In genomic region chr2:38713311-38713710, GRCh38 we compare ENCODE assay signal across 14 cellular contexts. TPM values are rescaled to one million over a fixed set of nuclear protein-coding genes. Genes with fewer than 3 reads are reported as not detected.
DNase-seq lines count a peak whose midpoint lies in the region; ATAC-seq and TF ChIP-seq lines count a peak whose summit lies in the region.
"Had no signal": no experiment of that assay in that cellular context is flagged by ENCODE, and none has a peak within 500 bp of the region (broad histone marks: within the 10 kb centered on the region; RNA-seq: fewer than 3 reads in every experiment).

No MANE protein-coding gene starts in this region.

- no peak for ATAC-seq in activated naive CD8-positive, alpha-beta T cell treated with anti-CD3 and anti-CD28 coated beads, Interleukin-2, amount 50 U/mL, for 24 hours
- no peak for ATAC-seq in activated T-helper 17 cell treated with anti-CD3 and anti-CD28 coated beads, Interleukin-2, amount 50 U/mL, for 72 hours (replicated peaks)
- no peak for ATAC-seq in HG02973 (IDR thresholded peaks at IDR 0.05; ENCODE audit: unreplicated experiment)
- ATAC-seq: GM23338 had no signal

- no peak for DNase-seq in T-helper 1 cell
- DNase-seq in activated naive CD8-positive, alpha-beta T cell treated with anti-CD3 and anti-CD28 coated beads, Interleukin-2, amount 50 U/mL, for 24 hours = no peak
- no peak for DNase-seq in activated naive CD8-positive, alpha-beta T cell treated with anti-CD3 and anti-CD28 coated beads for 36 hours
- DNase-seq in tibial artery = peak; percentile 4 to 38
- no peak for DNase-seq in stimulated activated naive CD4-positive, alpha-beta T cell treated with Interleukin-2 at 50 U/mL for 16 hours (lab: John Stamatoyannopoulos, UW)
- DNase-seq: NCI-H1105, NCI-H1694 treated with DMSO at 0.1 percent for 48 hours, NCI-H69, PC-9 had no signal

- H3K27ac Mint-ChIP-seq in T-helper 1 cell treated with Interleukin-12 subunit alpha and Interleukin-12 subunit beta and Interleukin-4 antibody, amounts not matched to agents 30 μg/mL and 1 μg/mL, for 36 hours = peak overlapping the region; percentile 41
- peak overlapping the region; percentile 20 for H3K27ac Mint-ChIP-seq in activated naive CD8-positive, alpha-beta T cell treated with anti-CD3 and anti-CD28 coated beads, Interleukin-2, amount 50 U/mL, for 24 hours
- no peak overlapping the region for H3K27ac Mint-ChIP-seq in activated naive CD8-positive, alpha-beta T cell treated with anti-CD3 and anti-CD28 coated beads for 36 hours
- peak overlapping the region; percentile 86 for H3K27ac Mint-ChIP-seq in activated T-helper 17 cell treated with anti-CD3 and anti-CD28 coated beads, Interleukin-2, amount 50 U/mL, for 72 hours
- H3K27ac Mint-ChIP-seq: GM23338 had no signal

- H3K27me3 ChIP-seq in tibial artery = no peaks in the 10 kb centered on the region
- H3K27me3 ChIP-seq: BLaER1 treated with 17β-estradiol and CSF1 and Interleukin-3, amounts not matched to agents 10 nM and 100 nM had no signal

- H3K27me3 Mint-ChIP-seq in T-helper 1 cell treated with Interleukin-12 subunit alpha and Interleukin-12 subunit beta and Interleukin-4 antibody, amounts not matched to agents 30 μg/mL and 1 μg/mL, for 36 hours (ENCODE audit: low read depth) = no peaks in the 10 kb centered on the region
- no peaks in the 10 kb centered on the region for H3K27me3 Mint-ChIP-seq in activated naive CD8-positive, alpha-beta T cell treated with anti-CD3 and anti-CD28 coated beads, Interleukin-2, amount 50 U/mL, for 24 hours
- no peaks in the 10 kb centered on the region for H3K27me3 Mint-ChIP-seq in activated naive CD8-positive, alpha-beta T cell treated with anti-CD3 and anti-CD28 coated beads for 36 hours
- H3K27me3 Mint-ChIP-seq in activated T-helper 17 cell treated with anti-CD3 and anti-CD28 coated beads, Interleukin-2, amount 50 U/mL, for 72 hours = no peaks in the 10 kb centered on the region

- H3K4me1 Mint-ChIP-seq in T-helper 1 cell treated with Interleukin-12 subunit alpha and Interleukin-12 subunit beta and Interleukin-4 antibody, amounts not matched to agents 30 μg/mL and 1 μg/mL, for 36 hours (ENCODE audit: low read depth) = peaks cover 55% of the 10 kb centered on the region
- peaks cover 60% of the 10 kb centered on the region for H3K4me1 Mint-ChIP-seq in activated naive CD8-positive, alpha-beta T cell treated with anti-CD3 and anti-CD28 coated beads, Interleukin-2, amount 50 U/mL, for 24 hours
- peaks cover 51% of the 10 kb centered on the region for H3K4me1 Mint-ChIP-seq in activated naive CD8-positive, alpha-beta T cell treated with anti-CD3 and anti-CD28 coated beads for 36 hours
- H3K4me1 Mint-ChIP-seq in activated T-helper 17 cell treated with anti-CD3 and anti-CD28 coated beads, Interleukin-2, amount 50 U/mL, for 72 hours = peaks cover 36% of the 10 kb centered on the region

- no peak for TF ChIP-seq CTCF in tibial artery (IDR thresholded peaks at IDR 0.05)

- H3K4me3 Mint-ChIP-seq in T-helper 1 cell treated with Interleukin-12 subunit alpha and Interleukin-12 subunit beta and Interleukin-4 antibody, amounts not matched to agents 30 μg/mL and 1 μg/mL, for 36 hours = no peak overlapping the region
- H3K4me3 Mint-ChIP-seq in activated naive CD8-positive, alpha-beta T cell treated with anti-CD3 and anti-CD28 coated beads, Interleukin-2, amount 50 U/mL, for 24 hours = no peak overlapping the region
- H3K4me3 Mint-ChIP-seq in activated naive CD8-positive, alpha-beta T cell treated with anti-CD3 and anti-CD28 coated beads for 36 hours = no peak overlapping the region
- H3K4me3 Mint-ChIP-seq in activated T-helper 17 cell treated with anti-CD3 and anti-CD28 coated beads, Interleukin-2, amount 50 U/mL, for 72 hours = peak overlapping the region; percentile 70
- H3K4me3 Mint-ChIP-seq: GM23338 had no signal

- H3K9me3 Mint-ChIP-seq in T-helper 1 cell treated with Interleukin-12 subunit alpha and Interleukin-12 subunit beta and Interleukin-4 antibody, amounts not matched to agents 30 μg/mL and 1 μg/mL, for 36 hours = peaks cover 5% of the 10 kb centered on the region
- peaks cover 5% of the 10 kb centered on the region for H3K9me3 Mint-ChIP-seq in activated naive CD8-positive, alpha-beta T cell treated with anti-CD3 and anti-CD28 coated beads, Interleukin-2, amount 50 U/mL, for 24 hours
- H3K9me3 Mint-ChIP-seq in activated naive CD8-positive, alpha-beta T cell treated with anti-CD3 and anti-CD28 coated beads for 36 hours = peaks cover 2% of the 10 kb centered on the region
- H3K9me3 Mint-ChIP-seq in activated T-helper 17 cell treated with anti-CD3 and anti-CD28 coated beads, Interleukin-2, amount 50 U/mL, for 72 hours = no peaks in the 10 kb centered on the region

- no peaks in the 10 kb centered on the region for H3K9me3 ChIP-seq in tibial artery

- peaks cover 48% of the 10 kb centered on the region for H3K36me3 Mint-ChIP-seq in T-helper 1 cell treated with Interleukin-12 subunit alpha and Interleukin-12 subunit beta and Interleukin-4 antibody, amounts not matched to agents 30 μg/mL and 1 μg/mL, for 36 hours (ENCODE audit: low read depth)
- H3K36me3 Mint-ChIP-seq in activated naive CD8-positive, alpha-beta T cell treated with anti-CD3 and anti-CD28 coated beads, Interleukin-2, amount 50 U/mL, for 24 hours (ENCODE audit: low read depth) = peaks cover 39% of the 10 kb centered on the region
- peaks cover 58% of the 10 kb centered on the region for H3K36me3 Mint-ChIP-seq in activated naive CD8-positive, alpha-beta T cell treated with anti-CD3 and anti-CD28 coated beads for 36 hours
- H3K36me3 Mint-ChIP-seq in activated T-helper 17 cell treated with anti-CD3 and anti-CD28 coated beads, Interleukin-2, amount 50 U/mL, for 72 hours (ENCODE audit: low read depth) = peaks cover 100% of the 10 kb centered on the region

- intact Hi-C loops in tibial artery (cut with DNase I; ENCODE audit: low total_unique reads) = no loop called here

- H3K4me1 ChIP-seq in tibial artery = peaks cover 0 to 3% (median 0%) of the 10 kb centered on the region in 4 donors
- H3K4me1 ChIP-seq: BLaER1 treated with 17β-estradiol and CSF1 and Interleukin-3, amounts not matched to agents 10 nM and 100 nM had no signal

- no peak overlapping the region for H3K27ac ChIP-seq in tibial artery
- H3K27ac ChIP-seq: BLaER1 treated with 17β-estradiol and CSF1 and Interleukin-3, amounts not matched to agents 10 nM and 100 nM; PC-9 had no signal

- no peak overlapping the region for H3K4me3 ChIP-seq in tibial artery
- H3K4me3 ChIP-seq: BLaER1 treated with 17β-estradiol and CSF1 and Interleukin-3, amounts not matched to agents 10 nM and 100 nM; GM23338; PC-9 had no signal

- peaks cover 0 to 7% (median 0%) of the 10 kb centered on the region in 3 donors for H3K36me3 ChIP-seq in tibial artery

RNA-seq across cellular contexts. Expression of gene SRSF7, which starts 37.9 kb away (rescaled TPM):
- 100 to 1,000 TPM; 381 to 392 TPM for total RNA-seq in activated naive CD8-positive, alpha-beta T cell treated with anti-CD3 and anti-CD28 coated beads for 36 hours
- 100 to 1,000 TPM; 199 to 366 TPM for total RNA-seq in activated T-helper 17 cell treated with anti-CD3 and anti-CD28 coated beads, Interleukin-2, amount 50 U/mL, for 72 hours

RNA-seq across cellular contexts. Expression of gene GALM, which starts 47.4 kb away (rescaled TPM):
- 10 to 100 TPM; 42.0 to 42.2 TPM for total RNA-seq in activated naive CD8-positive, alpha-beta T cell treated with anti-CD3 and anti-CD28 coated beads for 36 hours
- total RNA-seq in activated T-helper 17 cell treated with anti-CD3 and anti-CD28 coated beads, Interleukin-2, amount 50 U/mL, for 72 hours = 100 to 1,000 TPM in 1 of 2 donors, 10 to 100 TPM in 1; 85.2 to 123 TPM

Comparison
In these comparisons a context has a peak if more than half of its experiments do, and no peak if none do; other contexts are left out.
1. DNase-seq: peak in tibial artery (2 of 2); none in T-helper 1 cell (0 of 5), activated naive CD8-positive, alpha-beta T cell treated with anti-CD3 and anti-CD28 coated beads, Interleukin-2, amount 50 U/mL, for 24 hours (single experiment), activated naive CD8-positive, alpha-beta T cell treated with anti-CD3 and anti-CD28 coated beads for 36 hours (single experiment) and stimulated activated naive CD4-positive, alpha-beta T cell treated with Interleukin-2 at 50 U/mL for 16 hours (single experiment).